In the genomic region with DNA sequence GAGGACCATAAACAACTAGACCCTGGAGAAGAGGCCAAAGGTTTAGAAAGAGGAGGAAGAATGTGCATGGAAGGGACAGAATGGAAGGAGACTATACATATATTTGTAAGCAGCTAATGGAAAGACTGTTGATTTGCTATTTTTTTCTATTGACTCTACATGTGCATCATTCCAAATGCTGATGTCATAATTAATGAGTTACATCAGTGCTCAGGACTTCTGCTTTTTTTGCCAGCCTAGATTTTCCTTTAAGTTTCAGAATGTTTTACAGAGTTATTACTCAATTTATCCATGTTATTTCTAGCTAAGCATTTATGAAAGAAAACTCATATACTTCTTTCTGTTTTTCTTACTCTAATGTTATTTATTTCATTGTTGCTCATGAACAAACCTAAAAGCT, we compare ENCODE assay signal across 26 cellular contexts.
"Had no signal": no experiment of that assay in that cellular context is flagged by ENCODE, and none has a peak within 500 bp of the region (broad histone marks: within the 10 kb centered on the region; RNA-seq: fewer than 3 reads in every experiment).

No MANE protein-coding gene starts in this region.

- ATAC-seq: activated CD8-positive, alpha-beta memory T cell treated with anti-CD3 and anti-CD28 coated beads, Interleukin-2, amount 10 ng/mL, durations not matched to agents 7 days and 5 days; activated CD8-positive, alpha-beta T cell treated with anti-CD3 and anti-CD28 coated beads, Interleukin-2, amount 10 ng/mL, durations not matched to agents 7 days and 5 days; body of pancreas; Panc1; Right ventricle myocardium inferior; WTC11 had no signal

- DNase-seq: activated CD4-positive, alpha-beta T cell treated with anti-CD3 and anti-CD28 coated beads for 48 hours; activated CD4-positive, alpha-beta T cell treated with anti-CD3 and anti-CD28 coated beads, Interleukin-2, amount 50 U/mL, for 4 hours; activated CD4-positive, CD25-positive, alpha-beta regulatory T cell treated with anti-CD3 and anti-CD28 coated beads, Interleukin-2, amount 50 U/mL, for 72 hours; activated CD8-positive, alpha-beta memory T cell treated with anti-CD3 and anti-CD28 coated beads, Interleukin-2, amount 10 ng/mL, durations not matched to agents 7 days and 5 days; activated CD8-positive, alpha-beta T cell treated with anti-CD3 and anti-CD28 coated beads, Interleukin-2, amount 10 ng/mL, durations not matched to agents 7 days and 5 days; activated effector memory CD4-positive, alpha-beta T cell treated with Interleukin-2 at 50 U/mL for 16 hours; activated naive CD4-positive, alpha-beta T cell; activated T-cell treated with anti-CD3 and anti-CD28 coated beads, Interleukin-2, amount 50 U/mL, for 24 hours; amniotic stem cell; body of pancreas; central memory CD4-positive, alpha-beta T cell; MV-4-11; NCI-H1092 treated with DMSO at 0.1 percent for 48 hours; NCI-H1436; NCI-H1694 treated with DMSO at 0.1 percent for 48 hours; NCI-H2029 treated with DMSO at 0.1 percent for 48 hours; NCI-H345; NCI-H510A; NCI-H526 treated with DMSO at 0.1 percent for 48 hours; NCI-H82; RPMI8226 had no signal

- H3K4me3 ChIP-seq: ascending aorta, body of pancreas, SK-N-MC had no signal
